Comparison of ENCODE assay signal across 1 cellular context in the genomic region with DNA sequence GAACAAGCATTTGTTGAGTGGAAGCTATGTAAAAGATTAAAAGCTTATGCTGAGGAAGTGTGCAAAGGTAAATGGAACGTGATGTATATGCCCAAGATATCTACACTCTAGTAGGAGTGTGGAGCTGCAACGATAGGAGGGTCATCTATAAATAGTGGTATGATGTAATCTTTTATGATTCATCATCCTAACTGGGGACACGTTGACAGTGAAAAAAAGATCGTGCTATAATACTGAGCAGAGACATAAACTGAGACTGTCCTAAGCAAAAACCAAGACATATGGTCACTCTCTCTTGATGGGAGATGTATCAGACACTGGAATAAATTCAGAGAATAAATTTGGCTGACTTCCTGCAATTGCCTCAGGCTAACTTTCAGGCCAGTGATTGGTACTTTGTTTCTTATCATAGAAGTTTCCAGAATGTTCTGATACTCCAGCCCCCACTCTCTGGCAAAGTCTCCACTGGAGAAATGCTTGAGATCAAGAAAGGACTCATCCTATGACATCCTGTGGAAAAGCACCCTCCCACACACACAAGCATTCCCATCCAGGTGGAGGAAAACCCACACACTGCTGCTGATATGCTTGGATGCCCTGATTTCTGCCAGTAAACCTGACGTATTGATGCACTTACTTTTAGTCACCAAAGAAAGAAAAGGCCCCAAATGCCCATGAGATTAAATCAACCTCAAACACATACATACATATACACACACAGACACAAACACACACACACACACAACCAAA.
TF ChIP-seq lines count a peak whose summit lies in the region.

No MANE protein-coding gene starts in this region.

TF ChIP-seq in SK-N-SH, 30 proteins besides CTCF, POLR2A, EP300 and RAD21:
- TF ChIP-seq MEF2A (IDR thresholded peaks at IDR 0.05; ENCODE audit: borderline replicate concordance, low read depth) (peak; percentile 34; the same call in 1 of the 2 replicates), FOXM1 (IDR thresholded peaks at IDR 0.05; ENCODE audit: low read depth) (no peak), FOSL2 (IDR thresholded peaks at IDR 0.05; ENCODE audit: borderline replicate concordance, low read depth) (no peak)
